18 cellular contexts compared by ENCODE assay signal in the genomic region with DNA sequence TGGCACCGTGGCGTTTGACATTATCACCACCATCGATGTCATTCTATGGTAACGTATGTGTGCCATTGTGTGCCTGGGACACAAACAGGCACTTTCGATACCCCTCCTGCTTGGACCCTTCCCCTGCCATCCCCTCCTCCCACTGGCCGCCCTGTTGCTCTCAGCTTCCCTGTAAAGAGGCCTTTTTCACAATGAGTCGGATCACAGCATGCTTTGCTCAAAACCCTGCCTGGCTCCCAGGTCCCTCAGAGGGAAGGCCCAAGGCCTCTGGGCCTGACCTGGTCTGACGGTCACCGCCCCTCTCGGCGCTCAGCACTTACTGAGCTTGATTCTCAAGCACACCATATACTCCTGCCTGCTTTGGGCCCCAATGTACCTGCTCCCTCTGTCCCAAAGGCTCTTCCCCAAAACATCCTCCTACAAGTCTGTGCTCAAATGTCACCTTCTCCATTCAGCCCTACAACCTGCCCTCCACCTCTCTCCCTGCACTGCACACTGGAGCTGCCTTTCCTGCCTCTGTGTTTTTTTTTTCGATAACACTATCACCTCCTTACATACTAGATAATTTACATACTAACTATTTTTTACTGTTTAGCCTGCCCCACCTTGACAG.
DNase-seq lines count a peak whose midpoint lies in the region; ATAC-seq and TF ChIP-seq lines count a peak whose summit lies in the region.
"Had no signal": no experiment of that assay in that cellular context is flagged by ENCODE, and none has a peak within 500 bp of the region (broad histone marks: within the 10 kb centered on the region; RNA-seq: fewer than 3 reads in every experiment).

No MANE protein-coding gene starts in this region.

- peaks cover 81% of the 10 kb centered on the region for H3K4me1 ChIP-seq in OCI-LY3 (ENCODE audit: low read length)
- H3K4me1 ChIP-seq in trophoblast cell (ENCODE audit: control insufficient read depth in 1 of 2, insufficient read depth in 2 of 2, low read length in 2 of 2): peaks cover 28 to 31% of the 10 kb centered on the region in 2 experiments

- intact Hi-C loops in activated B cell treated with CpG ODN at 0.5 μM for 24 hours (cut with micrococcal nuclease): loop anchor here (10.0 kb wide), 1 partner anchor 770 kb away; the partner anchor contains the start of gene COG1
- intact Hi-C loops in activated naive CD4-positive, alpha-beta T cell treated with anti-CD3 and anti-CD28 coated beads for 36 hours (cut with micrococcal nuclease): no loop called here

- peak overlapping the region; percentile 97 for H3K4me2 ChIP-seq in OCI-LY3 (ENCODE audit: low read length)
- H3K4me2 ChIP-seq in trophoblast cell (ENCODE audit: low read length): no peak overlapping the region

- no peak overlapping the region for H2BK12ac ChIP-seq in trophoblast cell (ENCODE audit: low read length)

- no peak overlapping the region for H2BK5ac ChIP-seq in trophoblast cell (ENCODE audit: low read depth, low read length, poor library complexity)

- no peak for ATAC-seq in activated B cell treated with CpG ODN at 0.5 μM for 24 hours (ENCODE audit: low read depth)
- ATAC-seq: K562 had no signal

- no peak overlapping the region for H3K18ac ChIP-seq in trophoblast cell (ENCODE audit: low read length)

- no peaks in the 10 kb centered on the region for H3K9me3 Mint-ChIP-seq in activated B cell treated with CpG ODN at 0.5 μM for 24 hours
- H3K9me3 Mint-ChIP-seq in activated naive CD4-positive, alpha-beta T cell treated with anti-CD3 and anti-CD28 coated beads for 36 hours: no peaks in the 10 kb centered on the region
- H3K9me3 Mint-ChIP-seq: CD8-positive, alpha-beta memory T cell had no signal

- H3K4ac ChIP-seq in trophoblast cell (ENCODE audit: low read depth, low read length): no peak overlapping the region

- H3K23ac ChIP-seq in trophoblast cell (ENCODE audit: low read length): no peak overlapping the region

- WGBS in trophoblast cell (ENCODE audit: extremely low coverage, insufficient coverage, insufficient read length): no CpG with 5 or more reads among the region's 12 CpGs

- no peaks in the 10 kb centered on the region for H3K27me3 ChIP-seq in GM06990 (replicated peaks; ENCODE audit: control insufficient read depth, insufficient read depth, low read length)
- H3K27me3 ChIP-seq in OCI-LY3 (ENCODE audit: low read depth, low read length): no peaks in the 10 kb centered on the region
- H3K27me3 ChIP-seq in trophoblast cell (ENCODE audit: insufficient read depth, low read length): no peaks in the 10 kb centered on the region
- H3K27me3 ChIP-seq: BLaER1 treated with 17β-estradiol and CSF1 and Interleukin-3, amounts not matched to agents 10 nM and 100 nM had no signal

- no peak overlapping the region for H4K91ac ChIP-seq in trophoblast cell (ENCODE audit: low read depth, low read length)

- H3K36me3 Mint-ChIP-seq in activated B cell treated with CpG ODN at 0.5 μM for 24 hours (ENCODE audit: low read depth): no peaks in the 10 kb centered on the region
- no peaks in the 10 kb centered on the region for H3K36me3 Mint-ChIP-seq in activated naive CD4-positive, alpha-beta T cell treated with anti-CD3 and anti-CD28 coated beads for 36 hours (ENCODE audit: low read depth)
- H3K36me3 Mint-ChIP-seq: CD8-positive, alpha-beta memory T cell had no signal

- H3K9ac ChIP-seq in OCI-LY3 (ENCODE audit: low read length): peak overlapping the region; percentile 90; the same call in 1 of the 2 replicates
- no peak overlapping the region for H3K9ac ChIP-seq in trophoblast cell (ENCODE audit: low read length)
- H3K9ac ChIP-seq: BLaER1 treated with 17β-estradiol and CSF1 and Interleukin-3, amounts not matched to agents 10 nM and 100 nM had no signal

- no peak overlapping the region for H3K4me3 Mint-ChIP-seq in activated B cell treated with CpG ODN at 0.5 μM for 24 hours
- H3K4me3 Mint-ChIP-seq in activated naive CD4-positive, alpha-beta T cell treated with anti-CD3 and anti-CD28 coated beads for 36 hours: no peak overlapping the region
- H3K4me3 Mint-ChIP-seq: CD8-positive, alpha-beta memory T cell had no signal

- TF ChIP-seq CTCF in GM06990 (IDR thresholded peaks at IDR 0.05; ENCODE audit: insufficient read depth, low read length, poor library complexity, severe bottlenecking) (no peak), OCI-LY3 (IDR thresholded peaks at IDR 0.05; ENCODE audit: low read depth, low read length) (no peak), activated B cell treated with CpG ODN at 0.5 μM for 24 hours (IDR thresholded peaks at IDR 0.05) (no peak)

- H3K4me3 ChIP-seq in GM06990 (replicated peaks; ENCODE audit: low read depth, low read length): no peak overlapping the region
- H3K4me3 ChIP-seq in OCI-LY3 (ENCODE audit: low read length): peak overlapping the region; percentile 74
- no peak overlapping the region for H3K4me3 ChIP-seq in trophoblast cell (ENCODE audit: low read depth, low read length)
- H3K4me3 ChIP-seq: BLaER1 treated with 17β-estradiol and CSF1 and Interleukin-3, amounts not matched to agents 10 nM and 100 nM; K562 had no signal

- no peaks in the 10 kb centered on the region for H4K20me1 ChIP-seq in OCI-LY3 (ENCODE audit: insufficient read depth, low read length)
- H4K20me1 ChIP-seq: BLaER1 treated with 17β-estradiol and CSF1 and Interleukin-3, amounts not matched to agents 10 nM and 100 nM had no signal

- no peak overlapping the region for H4K12ac ChIP-seq in trophoblast cell (ENCODE audit: low read depth, low read length)

- no peak overlapping the region for H4K8ac ChIP-seq in trophoblast cell (ENCODE audit: low read depth, low read length)

- DNase-seq in GM06990 (ENCODE audit: extremely low read depth, insufficient read length): peak; percentile 46
- no peak for DNase-seq in activated B cell treated with CpG ODN at 0.5 μM for 24 hours
- DNase-seq in trophoblast cell: no peak
- DNase-seq in dedifferentiated amniotic fluid mesenchymal stem cell (ENCODE audit: extremely low spot score): no peak
- no peak for DNase-seq in A172 (ENCODE audit: low spot score)
- DNase-seq in activated naive CD4-positive, alpha-beta T cell treated with anti-CD3 and anti-CD28 coated beads for 36 hours: no peak
- no peak for DNase-seq in NCI-H524 treated with DMSO at 0.1 percent for 48 hours (lab: John Stamatoyannopoulos, UW)
- DNase-seq: CD8-positive, alpha-beta memory T cell; DMS79; NCI-H1105 treated with DMSO at 0.1 percent for 48 hours; NCI-H1694 treated with DMSO at 0.1 percent for 48 hours; NCI-H510A; NCI-H774; Right ventricle myocardium superior; SW 1271 had no signal

- CTCF ChIA-PET in activated B cell treated with CpG ODN at 0.5 μM for 24 hours (lab: Charles Lee): no interaction called here
- CTCF ChIA-PET in activated naive CD4-positive, alpha-beta T cell treated with anti-CD3 and anti-CD28 coated beads for 36 hours (lab: Charles Lee): no interaction called here

- H3K27ac ChIP-seq in OCI-LY3 (ENCODE audit: low read length) (peak overlapping the region; percentile 98), trophoblast cell (ENCODE audit: low read depth, low read length) (no peak overlapping the region)
- H3K27ac ChIP-seq: BLaER1 treated with 17β-estradiol and CSF1 and Interleukin-3, amounts not matched to agents 10 nM and 100 nM had no signal

- peak overlapping the region; percentile 9 for H2AK5ac ChIP-seq in trophoblast cell (ENCODE audit: low read length)

- H2BK120ac ChIP-seq in trophoblast cell (ENCODE audit: insufficient read depth, low read length, poor library complexity): no peak overlapping the region

- H3K14ac ChIP-seq in trophoblast cell (ENCODE audit: low read length): no peak overlapping the region

- no peaks in the 10 kb centered on the region for H3K36me3 ChIP-seq in GM06990 (ENCODE audit: control insufficient read depth, insufficient read depth, low read length)
- H3K36me3 ChIP-seq in OCI-LY3 (replicated peaks; ENCODE audit: low read depth, low read length): peaks cover 9% of the 10 kb centered on the region
- no peaks in the 10 kb centered on the region for H3K36me3 ChIP-seq in trophoblast cell (ENCODE audit: control insufficient read depth in 1 of 2, insufficient read depth in 2 of 2, low read length in 2 of 2)
- H3K36me3 ChIP-seq: BLaER1 treated with 17β-estradiol and CSF1 and Interleukin-3, amounts not matched to agents 10 nM and 100 nM had no signal

- peak overlapping the region; percentile 13 for H3K27ac Mint-ChIP-seq in activated B cell treated with CpG ODN at 0.5 μM for 24 hours
- H3K27ac Mint-ChIP-seq in activated naive CD4-positive, alpha-beta T cell treated with anti-CD3 and anti-CD28 coated beads for 36 hours: no peak overlapping the region
- H3K27ac Mint-ChIP-seq: CD8-positive, alpha-beta memory T cell had no signal

- H3K4me1 Mint-ChIP-seq in activated B cell treated with CpG ODN at 0.5 μM for 24 hours: peaks cover 53% of the 10 kb centered on the region
- H3K4me1 Mint-ChIP-seq in activated naive CD4-positive, alpha-beta T cell treated with anti-CD3 and anti-CD28 coated beads for 36 hours (ENCODE audit: low read depth): peaks cover 5% of the 10 kb centered on the region

- no peaks in the 10 kb centered on the region for H3K27me3 Mint-ChIP-seq in activated B cell treated with CpG ODN at 0.5 μM for 24 hours
- peaks cover 9% of the 10 kb centered on the region for H3K27me3 Mint-ChIP-seq in activated naive CD4-positive, alpha-beta T cell treated with anti-CD3 and anti-CD28 coated beads for 36 hours (ENCODE audit: low read depth)
- H3K27me3 Mint-ChIP-seq: CD8-positive, alpha-beta memory T cell had no signal

- peaks cover 5% of the 10 kb centered on the region for H3K79me2 ChIP-seq in OCI-LY3 (ENCODE audit: low read length)
- no peaks in the 10 kb centered on the region for H3K79me2 ChIP-seq in trophoblast cell (ENCODE audit: control insufficient read depth, insufficient read depth, low read length, poor library complexity)

- peaks cover 19% of the 10 kb centered on the region for H3K79me1 ChIP-seq in trophoblast cell (ENCODE audit: low read length)

- H3K9me3 ChIP-seq in OCI-LY3 (ENCODE audit: insufficient read depth, low read length): no peaks in the 10 kb centered on the region
- no peaks in the 10 kb centered on the region for H3K9me3 ChIP-seq in trophoblast cell (ENCODE audit: insufficient read depth, low read depth, low read length)
- H3K9me3 ChIP-seq: BLaER1 treated with 17β-estradiol and CSF1 and Interleukin-3, amounts not matched to agents 10 nM and 100 nM had no signal

- H2AFZ ChIP-seq in OCI-LY3 (ENCODE audit: low read depth, low read length) (no peak overlapping the region), trophoblast cell (ENCODE audit: insufficient read depth, low read length, poor library complexity) (no peak overlapping the region)

- POLR2A ChIA-PET in activated B cell treated with CpG ODN at 0.5 μM for 24 hours (lab: Charles Lee): no interaction called here
